Comparison of ENCODE assay signal across 1 cellular context in the genomic region with DNA sequence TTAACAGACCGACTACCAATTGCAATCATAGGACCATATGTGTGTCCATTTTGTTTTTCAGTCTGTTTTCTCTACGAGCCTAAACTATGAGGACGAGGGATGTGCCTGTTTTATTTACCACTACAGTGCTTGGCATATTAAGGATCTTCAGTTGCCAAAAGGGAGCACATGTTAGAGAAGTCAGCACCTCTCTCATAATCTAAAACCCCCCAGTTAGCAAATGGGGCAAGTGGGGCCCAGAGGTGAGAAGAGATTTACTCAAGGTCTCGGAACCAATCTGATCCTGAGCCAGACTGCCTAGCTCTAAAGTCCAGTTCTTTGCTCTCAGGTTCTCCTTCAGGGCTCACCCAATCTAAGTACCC.
TF ChIP-seq lines count a peak whose summit lies in the region.

No MANE protein-coding gene starts in this region.

TF ChIP-seq in WTC11, 78 proteins besides CTCF, POLR2A, EP300 and RAD21 (continued from another document):
- TF ChIP-seq, protein P1, sequence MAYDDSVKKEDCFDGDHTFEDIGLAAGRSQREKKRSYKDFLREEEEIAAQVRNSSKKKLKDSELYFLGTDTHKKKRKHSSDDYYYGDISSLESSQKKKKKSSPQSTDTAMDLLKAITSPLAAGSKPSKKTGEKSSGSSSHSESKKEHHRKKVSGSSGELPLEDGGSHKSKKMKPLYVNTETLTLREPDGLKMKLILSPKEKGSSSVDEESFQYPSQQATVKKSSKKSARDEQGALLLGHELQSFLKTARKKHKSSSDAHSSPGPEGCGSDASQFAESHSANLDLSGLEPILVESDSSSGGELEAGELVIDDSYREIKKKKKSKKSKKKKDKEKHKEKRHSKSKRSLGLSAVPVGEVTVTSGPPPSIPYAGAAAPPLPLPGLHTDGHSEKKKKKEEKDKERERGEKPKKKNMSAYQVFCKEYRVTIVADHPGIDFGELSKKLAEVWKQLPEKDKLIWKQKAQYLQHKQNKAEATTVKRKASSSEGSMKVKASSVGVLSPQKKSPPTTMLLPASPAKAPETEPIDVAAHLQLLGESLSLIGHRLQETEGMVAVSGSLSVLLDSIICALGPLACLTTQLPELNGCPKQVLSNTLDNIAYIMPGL (CRISPR knock-in tag; IDR thresholded peaks at IDR 0.05), result no peak
- no peak; the same call in 1 of the 2 replicates for TF ChIP-seq ZNF263 (CRISPR knock-in tag; IDR thresholded peaks at IDR 0.05; ENCODE audit: low read depth)
- no peak for TF ChIP-seq SOX15 (CRISPR knock-in tag; IDR thresholded peaks at IDR 0.05)
- no peak for TF ChIP-seq ATF1 (CRISPR knock-in tag; IDR thresholded peaks at IDR 0.05)
- TF ChIP-seq NFE2L1 (CRISPR knock-in tag; IDR thresholded peaks at IDR 0.05), result no peak
- TF ChIP-seq, protein P2, sequence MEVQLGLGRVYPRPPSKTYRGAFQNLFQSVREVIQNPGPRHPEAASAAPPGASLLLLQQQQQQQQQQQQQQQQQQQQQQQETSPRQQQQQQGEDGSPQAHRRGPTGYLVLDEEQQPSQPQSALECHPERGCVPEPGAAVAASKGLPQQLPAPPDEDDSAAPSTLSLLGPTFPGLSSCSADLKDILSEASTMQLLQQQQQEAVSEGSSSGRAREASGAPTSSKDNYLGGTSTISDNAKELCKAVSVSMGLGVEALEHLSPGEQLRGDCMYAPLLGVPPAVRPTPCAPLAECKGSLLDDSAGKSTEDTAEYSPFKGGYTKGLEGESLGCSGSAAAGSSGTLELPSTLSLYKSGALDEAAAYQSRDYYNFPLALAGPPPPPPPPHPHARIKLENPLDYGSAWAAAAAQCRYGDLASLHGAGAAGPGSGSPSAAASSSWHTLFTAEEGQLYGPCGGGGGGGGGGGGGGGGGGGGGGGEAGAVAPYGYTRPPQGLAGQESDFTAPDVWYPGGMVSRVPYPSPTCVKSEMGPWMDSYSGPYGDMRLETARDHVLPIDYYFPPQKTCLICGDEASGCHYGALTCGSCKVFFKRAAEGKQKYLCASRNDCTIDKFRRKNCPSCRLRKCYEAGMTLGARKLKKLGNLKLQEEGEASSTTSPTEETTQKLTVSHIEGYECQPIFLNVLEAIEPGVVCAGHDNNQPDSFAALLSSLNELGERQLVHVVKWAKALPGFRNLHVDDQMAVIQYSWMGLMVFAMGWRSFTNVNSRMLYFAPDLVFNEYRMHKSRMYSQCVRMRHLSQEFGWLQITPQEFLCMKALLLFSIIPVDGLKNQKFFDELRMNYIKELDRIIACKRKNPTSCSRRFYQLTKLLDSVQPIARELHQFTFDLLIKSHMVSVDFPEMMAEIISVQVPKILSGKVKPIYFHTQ (CRISPR knock-in tag; IDR thresholded peaks at IDR 0.05), result no peak
- TF ChIP-seq, protein P3, sequence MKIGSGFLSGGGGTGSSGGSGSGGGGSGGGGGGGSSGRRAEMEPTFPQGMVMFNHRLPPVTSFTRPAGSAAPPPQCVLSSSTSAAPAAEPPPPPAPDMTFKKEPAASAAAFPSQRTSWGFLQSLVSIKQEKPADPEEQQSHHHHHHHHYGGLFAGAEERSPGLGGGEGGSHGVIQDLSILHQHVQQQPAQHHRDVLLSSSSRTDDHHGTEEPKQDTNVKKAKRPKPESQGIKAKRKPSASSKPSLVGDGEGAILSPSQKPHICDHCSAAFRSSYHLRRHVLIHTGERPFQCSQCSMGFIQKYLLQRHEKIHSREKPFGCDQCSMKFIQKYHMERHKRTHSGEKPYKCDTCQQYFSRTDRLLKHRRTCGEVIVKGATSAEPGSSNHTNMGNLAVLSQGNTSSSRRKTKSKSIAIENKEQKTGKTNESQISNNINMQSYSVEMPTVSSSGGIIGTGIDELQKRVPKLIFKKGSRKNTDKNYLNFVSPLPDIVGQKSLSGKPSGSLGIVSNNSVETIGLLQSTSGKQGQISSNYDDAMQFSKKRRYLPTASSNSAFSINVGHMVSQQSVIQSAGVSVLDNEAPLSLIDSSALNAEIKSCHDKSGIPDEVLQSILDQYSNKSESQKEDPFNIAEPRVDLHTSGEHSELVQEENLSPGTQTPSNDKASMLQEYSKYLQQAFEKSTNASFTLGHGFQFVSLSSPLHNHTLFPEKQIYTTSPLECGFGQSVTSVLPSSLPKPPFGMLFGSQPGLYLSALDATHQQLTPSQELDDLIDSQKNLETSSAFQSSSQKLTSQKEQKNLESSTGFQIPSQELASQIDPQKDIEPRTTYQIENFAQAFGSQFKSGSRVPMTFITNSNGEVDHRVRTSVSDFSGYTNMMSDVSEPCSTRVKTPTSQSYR (CRISPR knock-in tag; IDR thresholded peaks at IDR 0.05), result no peak
- TF ChIP-seq OVOL2 (CRISPR knock-in tag; IDR thresholded peaks at IDR 0.05; ENCODE audit: borderline replicate concordance), result no peak
- TF ChIP-seq HMGA2 (CRISPR knock-in tag; IDR thresholded peaks at IDR 0.05), result no peak
- no peak for TF ChIP-seq FOXK1 (CRISPR knock-in tag; IDR thresholded peaks at IDR 0.05)
- TF ChIP-seq, protein P4, sequence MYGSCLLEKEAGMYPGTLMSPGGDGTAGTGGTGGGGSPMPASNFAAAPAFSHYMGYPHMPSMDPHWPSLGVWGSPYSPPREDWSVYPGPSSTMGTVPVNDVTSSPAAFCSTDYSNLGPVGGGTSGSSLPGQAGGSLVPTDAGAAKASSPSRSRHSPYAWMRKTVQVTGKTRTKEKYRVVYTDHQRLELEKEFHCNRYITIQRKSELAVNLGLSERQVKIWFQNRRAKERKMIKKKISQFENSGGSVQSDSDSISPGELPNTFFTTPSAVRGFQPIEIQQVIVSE (CRISPR knock-in tag; IDR thresholded peaks at IDR 0.05; ENCODE audit: borderline replicate concordance), result no peak
- TF ChIP-seq KAT7 (CRISPR knock-in tag; IDR thresholded peaks at IDR 0.05; ENCODE audit: borderline replicate concordance), result no peak
- TF ChIP-seq JAZF1 (CRISPR knock-in tag; IDR thresholded peaks at IDR 0.05), result no peak
